19 cellular contexts compared by ENCODE assay signal in genomic region chr15:31606261-31606669, GRCh38.
DNase-seq lines count a peak whose midpoint lies in the region; ATAC-seq and TF ChIP-seq lines count a peak whose summit lies in the region.
"Had no signal": no experiment of that assay in that cellular context is flagged by ENCODE, and none has a peak within 500 bp of the region (broad histone marks: within the 10 kb centered on the region; RNA-seq: fewer than 3 reads in every experiment).

No MANE protein-coding gene starts in this region.

- no peak for TF ChIP-seq POLR2A in testis (IDR thresholded peaks at IDR 0.05)

- intact Hi-C loops in testis (cut with DNase I; ENCODE audit: low total_unique reads), result no loop called here

- H3K4me1 ChIP-seq in testis, result no peaks in the 10 kb centered on the region

- H3K27me3 ChIP-seq in MG63 (no peaks in the 10 kb centered on the region), testis (no peaks in the 10 kb centered on the region)
- H3K27me3 ChIP-seq: tibial artery had no signal

- no peak overlapping the region for H3K27ac ChIP-seq in testis
- H3K27ac ChIP-seq: lower lobe of right lung, tibial artery had no signal

- no peak overlapping the region for H3K27ac Mint-ChIP-seq in stimulated activated naive CD8-positive, alpha-beta T cell treated with anti-CD3 and anti-CD28 coated beads, Interleukin-15, amount 100 ng/mL, for 72 hours
- H3K27ac Mint-ChIP-seq: activated naive CD4-positive, alpha-beta T cell treated with anti-CD3 and anti-CD28 coated beads, Interleukin-2, amount 10 ng/mL, durations not matched to agents 7 days and 5 days; B cell; nephron progenitor cell; T-helper 17 cell had no signal

- H3K9me3 Mint-ChIP-seq in stimulated activated naive CD8-positive, alpha-beta T cell treated with anti-CD3 and anti-CD28 coated beads, Interleukin-15, amount 100 ng/mL, for 72 hours, result peaks cover 0 to 7% of the 10 kb centered on the region in 2 donors
- H3K9me3 Mint-ChIP-seq: activated naive CD4-positive, alpha-beta T cell treated with anti-CD3 and anti-CD28 coated beads, Interleukin-2, amount 10 ng/mL, durations not matched to agents 7 days and 5 days had no signal

- H3K9me3 ChIP-seq in MG63 (no peaks in the 10 kb centered on the region), testis (no peaks in the 10 kb centered on the region)
- H3K9me3 ChIP-seq: lower lobe of right lung had no signal

- H3K27me3 Mint-ChIP-seq in stimulated activated naive CD8-positive, alpha-beta T cell treated with anti-CD3 and anti-CD28 coated beads, Interleukin-15, amount 100 ng/mL, for 72 hours, result peaks cover 50% of the 10 kb centered on the region

- ATAC-seq in HG02642 (IDR thresholded peaks at IDR 0.05; ENCODE audit: poor library complexity, unreplicated experiment) (no peak), HG02798 (IDR thresholded peaks at IDR 0.05; ENCODE audit: poor library complexity, unreplicated experiment) (no peak)
- ATAC-seq in stimulated activated naive CD8-positive, alpha-beta T cell treated with anti-CD3 and anti-CD28 coated beads, Interleukin-15, amount 100 ng/mL, for 72 hours, result no peak
- ATAC-seq: T-helper 17 cell had no signal

- TF ChIP-seq CTCF in testis (IDR thresholded peaks at IDR 0.05), result no peak

- H3K4me3 ChIP-seq in MG63, result no peak overlapping the region
- no peak overlapping the region for H3K4me3 ChIP-seq in testis
- H3K4me3 ChIP-seq: lower lobe of right lung, tibial artery had no signal

- H3K4me1 Mint-ChIP-seq in stimulated activated naive CD8-positive, alpha-beta T cell treated with anti-CD3 and anti-CD28 coated beads, Interleukin-15, amount 100 ng/mL, for 72 hours, result no peaks in the 10 kb centered on the region
- H3K4me1 Mint-ChIP-seq: activated naive CD4-positive, alpha-beta T cell treated with anti-CD3 and anti-CD28 coated beads, Interleukin-2, amount 10 ng/mL, durations not matched to agents 7 days and 5 days; B cell; T-helper 17 cell had no signal

- DNase-seq in AG08395 (ENCODE audit: low spot score) (peak; percentile 44), MG63 (peak; percentile 23), dedifferentiated amniotic fluid mesenchymal stem cell (ENCODE audit: extremely low spot score) (peak; percentile 16), kidney tubule cell (ENCODE audit: low spot score) (peak; percentile 61), testis (no peak)
- no peak for DNase-seq in stimulated activated naive CD8-positive, alpha-beta T cell treated with anti-CD3 and anti-CD28 coated beads, Interleukin-15, amount 100 ng/mL, for 72 hours
- DNase-seq: activated CD4-positive, alpha-beta T cell treated with anti-CD3 and anti-CD28 coated beads for 1 hour; activated naive CD4-positive, alpha-beta T cell treated with anti-CD3 and anti-CD28 coated beads, Interleukin-2, amount 10 ng/mL, durations not matched to agents 7 days and 5 days; central memory CD4-positive, alpha-beta T cell; lower lobe of right lung; NCI-H1092 treated with DMSO at 0.1 percent for 48 hours; NCI-H748 treated with DMSO at 0.1 percent for 48 hours; nephron progenitor cell; stimulated activated CD4-positive, alpha-beta T cell treated with anti-CD3 and anti-CD28 coated beads, Interleukin-1b, Interleukin-23, amount 100 ng/mL, for 48 hours; T-helper 17 cell; tibial artery had no signal

- H3K4me3 Mint-ChIP-seq in stimulated activated naive CD8-positive, alpha-beta T cell treated with anti-CD3 and anti-CD28 coated beads, Interleukin-15, amount 100 ng/mL, for 72 hours, result no peak overlapping the region
- H3K4me3 Mint-ChIP-seq: activated naive CD4-positive, alpha-beta T cell treated with anti-CD3 and anti-CD28 coated beads, Interleukin-2, amount 10 ng/mL, durations not matched to agents 7 days and 5 days; B cell; nephron progenitor cell; T-helper 17 cell had no signal

- 87 to 93% methylated on average over 5 of the region's 5 CpGs for WGBS in testis, 2 donors

- H3K36me3 ChIP-seq in MG63 (no peaks in the 10 kb centered on the region), testis (ENCODE audit: low read depth, missing control alignments) (no peaks in the 10 kb centered on the region)
- H3K36me3 ChIP-seq: lower lobe of right lung, tibial artery had no signal

Comparison
In these comparisons a context has a peak if more than half of its experiments do, and no peak if none do; other contexts are left out.
1. DNase-seq: peak in AG08395 (single experiment), MG63 (single experiment), dedifferentiated amniotic fluid mesenchymal stem cell (single experiment) and kidney tubule cell (single experiment); none in stimulated activated naive CD8-positive, alpha-beta T cell treated with anti-CD3 and anti-CD28 coated beads, Interleukin-15, amount 100 ng/mL, for 72 hours (0 of 2) and testis (single experiment).